In the genomic region with DNA sequence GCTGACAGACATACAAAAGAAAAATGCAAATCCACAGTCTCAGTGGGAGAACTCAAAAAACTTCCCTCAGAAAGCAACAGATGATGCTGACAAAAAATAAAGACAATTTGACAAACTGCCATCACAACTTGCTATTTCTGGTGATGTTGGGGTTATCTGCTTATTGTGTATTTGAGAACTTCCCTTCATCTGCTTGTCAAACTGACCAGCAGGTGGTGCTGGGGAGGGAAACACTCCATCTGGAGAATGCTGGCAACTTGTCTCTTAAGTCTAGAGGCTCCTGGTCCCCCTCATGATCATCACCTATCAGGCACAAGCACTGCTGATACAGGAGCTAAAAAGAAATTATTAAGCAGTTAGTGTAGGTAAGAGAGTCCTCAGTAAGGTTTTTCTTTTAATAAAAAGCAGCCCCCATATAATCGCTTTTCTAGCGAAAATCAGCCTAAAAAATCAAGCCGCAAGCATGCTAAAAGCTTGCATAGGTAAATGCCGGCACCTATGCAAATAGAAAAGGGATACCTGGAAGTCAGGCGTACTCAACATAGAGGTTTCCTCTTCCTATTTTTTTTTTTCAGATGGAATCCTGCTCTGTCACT, we compare ENCODE assay signal across 9 cellular contexts. TPM values are rescaled to one million over a fixed set of nuclear protein-coding genes. Genes with fewer than 3 reads are reported as not detected.
DNase-seq lines count a peak whose midpoint lies in the region; ATAC-seq and TF ChIP-seq lines count a peak whose summit lies in the region.
"Had no signal": no experiment of that assay in that cellular context is flagged by ENCODE, and none has a peak within 500 bp of the region (broad histone marks: within the 10 kb centered on the region; RNA-seq: fewer than 3 reads in every experiment).

No MANE protein-coding gene starts in this region.

- H3K27ac Mint-ChIP-seq in CD4-positive, CD25-positive, alpha-beta regulatory T cell: no peak overlapping the region
- H3K27ac Mint-ChIP-seq in endothelial cell (ENCODE audit: unreplicated experiment): no peak overlapping the region
- H3K27ac Mint-ChIP-seq in naive thymus-derived CD8-positive, alpha-beta T cell: peak overlapping the region in 1 of 10 donors; percentile 40

- ATAC-seq in CD4-positive, CD25-positive, alpha-beta regulatory T cell (ENCODE audit: low read depth in 2 of 2): peak; percentile 50 to 63
- ATAC-seq in GM19452 (IDR thresholded peaks at IDR 0.05; ENCODE audit: unreplicated experiment): peak; percentile 56
- ATAC-seq in naive thymus-derived CD8-positive, alpha-beta T cell: peak; percentile 65 to 67

- no peaks in the 10 kb centered on the region for H3K36me3 Mint-ChIP-seq in CD4-positive, CD25-positive, alpha-beta regulatory T cell
- no peaks in the 10 kb centered on the region for H3K36me3 Mint-ChIP-seq in endothelial cell (ENCODE audit: low read depth, unreplicated experiment)
- no peaks in the 10 kb centered on the region for H3K36me3 Mint-ChIP-seq in naive thymus-derived CD8-positive, alpha-beta T cell

- TF ChIP-seq CTCF in endothelial cell (IDR thresholded peaks at IDR 0.05; ENCODE audit: unreplicated experiment): peak; percentile 44

- H3K4me1 ChIP-seq in CD4-positive, CD25-positive, alpha-beta regulatory T cell (ENCODE audit: control insufficient read depth, insufficient read depth, low read length, poor library complexity, severe bottlenecking): peaks cover 8% of the 10 kb centered on the region

- POLR2A ChIA-PET in naive thymus-derived CD8-positive, alpha-beta T cell (lab: Charles Lee): no interaction called here

- no peak overlapping the region for H3K27ac ChIP-seq in CD4-positive, CD25-positive, alpha-beta regulatory T cell (ENCODE audit: insufficient read depth, low read length, poor library complexity, severe bottlenecking)
- no peak overlapping the region for H3K27ac ChIP-seq in substantia nigra (ENCODE audit: low read depth, low read length, poor library complexity, severe bottlenecking)

- peak; percentile 54 to 81 (median 70) for DNase-seq in CD4-positive, CD25-positive, alpha-beta regulatory T cell
- DNase-seq in NCI-H146 treated with DMSO at 0.1 percent for 48 hours (lab: John Stamatoyannopoulos, UW; ENCODE audit: unreplicated experiment): peak; percentile 14
- DNase-seq in activated CD4-positive, alpha-beta T cell treated with anti-CD3 and anti-CD28 coated beads, Interleukin-2, amount 50 U/mL, for 4 hours: peak; percentile 65 to 68
- peak; percentile 65 for DNase-seq in endothelial cell (ENCODE audit: low spot score)
- peak; percentile 44 to 82 (median 58) for DNase-seq in naive thymus-derived CD8-positive, alpha-beta T cell
- peak in 29 of 49 donors; percentile 0 to 58 (median 17) for DNase-seq in substantia nigra (lab: John Stamatoyannopoulos, UW)
- no peak for DNase-seq in NCI-H2107 (lab: John Stamatoyannopoulos, UW)

- H3K27me3 Mint-ChIP-seq in CD4-positive, CD25-positive, alpha-beta regulatory T cell: no peaks in the 10 kb centered on the region
- peaks cover 2% of the 10 kb centered on the region for H3K27me3 Mint-ChIP-seq in endothelial cell (ENCODE audit: unreplicated experiment)
- peaks cover 20 to 63% (median 39%) of the 10 kb centered on the region in 5 donors for H3K27me3 Mint-ChIP-seq in naive thymus-derived CD8-positive, alpha-beta T cell

- no peaks in the 10 kb centered on the region for H3K9me3 ChIP-seq in CD4-positive, CD25-positive, alpha-beta regulatory T cell (ENCODE audit: control insufficient read depth in 2 of 2, low read length in 2 of 2)

- no peak overlapping the region for H3K4me3 Mint-ChIP-seq in CD4-positive, CD25-positive, alpha-beta regulatory T cell
- H3K4me3 Mint-ChIP-seq in endothelial cell (ENCODE audit: unreplicated experiment): no peak overlapping the region
- peak overlapping the region in 1 of 10 donors; percentile 36 for H3K4me3 Mint-ChIP-seq in naive thymus-derived CD8-positive, alpha-beta T cell

- H3K4me1 Mint-ChIP-seq in CD4-positive, CD25-positive, alpha-beta regulatory T cell: peaks cover 0 to 8% (median 7%) of the 10 kb centered on the region in 4 donors
- H3K4me1 Mint-ChIP-seq in endothelial cell (ENCODE audit: unreplicated experiment): no peaks in the 10 kb centered on the region
- peaks cover 0 to 54% (median 7%) of the 10 kb centered on the region in 4 donors for H3K4me1 Mint-ChIP-seq in naive thymus-derived CD8-positive, alpha-beta T cell

- H3K4me3 ChIP-seq in CD4-positive, CD25-positive, alpha-beta regulatory T cell (ENCODE audit: low read depth, low read length): no peak overlapping the region

- no peaks in the 10 kb centered on the region for H3K27me3 ChIP-seq in CD4-positive, CD25-positive, alpha-beta regulatory T cell (ENCODE audit: control insufficient read depth, insufficient read depth, low read length)

- no peaks in the 10 kb centered on the region for H3K36me3 ChIP-seq in CD4-positive, CD25-positive, alpha-beta regulatory T cell (ENCODE audit: control insufficient read depth, insufficient read depth, low read length)

- no peaks in the 10 kb centered on the region for H3K9me3 Mint-ChIP-seq in CD4-positive, CD25-positive, alpha-beta regulatory T cell
- H3K9me3 Mint-ChIP-seq in endothelial cell (ENCODE audit: unreplicated experiment): no peaks in the 10 kb centered on the region
- no peaks in the 10 kb centered on the region for H3K9me3 Mint-ChIP-seq in naive thymus-derived CD8-positive, alpha-beta T cell

RNA-seq across cellular contexts. Expression of a gene that starts 9.8 kb away (rescaled TPM):
- total RNA-seq in CD4-positive, CD25-positive, alpha-beta regulatory T cell: 3.3 TPM
- polyA plus RNA-seq in CD4-positive, CD25-positive, alpha-beta regulatory T cell: 1 to 10 TPM in 2 of 4 donors, under 1 TPM in 2; 0.15 to 2.3 (median 1.0) TPM
- 3.4 TPM for total RNA-seq in endothelial cell (ENCODE audit: unreplicated experiment)
- 1 to 10 TPM; 2.9 to 4.6 TPM for total RNA-seq in naive thymus-derived CD8-positive, alpha-beta T cell
- polyA plus RNA-seq in naive thymus-derived CD8-positive, alpha-beta T cell: not detected

RNA-seq across cellular contexts. Expression of a gene that starts 11.1 kb away (rescaled TPM):
- total RNA-seq in CD4-positive, CD25-positive, alpha-beta regulatory T cell: not detected
- polyA plus RNA-seq in CD4-positive, CD25-positive, alpha-beta regulatory T cell: not detected
- total RNA-seq in endothelial cell (ENCODE audit: unreplicated experiment): not detected
- total RNA-seq in naive thymus-derived CD8-positive, alpha-beta T cell: not detected
- polyA plus RNA-seq in naive thymus-derived CD8-positive, alpha-beta T cell: not detected
- total RNA-seq: temporal lobe had no signal

RNA-seq across cellular contexts. Expression of a gene that starts 45.4 kb away (rescaled TPM):
- 73.4 TPM for total RNA-seq in CD4-positive, CD25-positive, alpha-beta regulatory T cell
- polyA plus RNA-seq in CD4-positive, CD25-positive, alpha-beta regulatory T cell: 10 to 100 TPM; 28.6 to 41.5 (median 32.8) TPM
- 30.8 TPM for total RNA-seq in endothelial cell (ENCODE audit: unreplicated experiment)
- total RNA-seq in naive thymus-derived CD8-positive, alpha-beta T cell: 100 to 1,000 TPM; 113 to 117 TPM
- 10 to 100 TPM; 21.7 to 26.4 (median 22.9) TPM for polyA plus RNA-seq in naive thymus-derived CD8-positive, alpha-beta T cell
